Comparison of ENCODE assay signal across 35 cellular contexts in genomic region chr2:234033885-234034284, GRCh38. TPM values are rescaled to one million over a fixed set of nuclear protein-coding genes. Genes with fewer than 3 reads are reported as not detected.
"Had no signal": no experiment of that assay in that cellular context is flagged by ENCODE, and none has a peak within 500 bp of the region (broad histone marks: within the 10 kb centered on the region; RNA-seq: fewer than 3 reads in every experiment).

No MANE protein-coding gene starts in this region.

- H3K27me3 ChIP-seq: cardiac muscle cell had no signal

- H3K4me1 Mint-ChIP-seq: activated B cell treated with CpG ODN at 0.5 μM for 24 hours, brain had no signal

- H3K4me1 ChIP-seq: adrenal gland had no signal

- H3K4me3 Mint-ChIP-seq: activated B cell treated with CpG ODN at 0.5 μM for 24 hours; activated CD4-positive, alpha-beta memory T cell treated with anti-CD3 and anti-CD28 coated beads for 36 hours; activated CD4-positive, alpha-beta T cell treated with anti-CD3 and anti-CD28 coated beads, Interleukin-2, amount 10 ng/mL, durations not matched to agents 24 days and 14 days; activated CD8-positive, alpha-beta T cell treated with anti-CD3 and anti-CD28 coated beads for 36 hours; activated naive CD8-positive, alpha-beta T cell treated with anti-CD3 and anti-CD28 coated beads for 36 hours; activated T-cell treated with anti-CD3 and anti-CD28 coated beads, Interleukin-2, amount 50 U/mL, for 4 hours; activated T-cell treated with anti-CD3 and anti-CD28 coated beads, Interleukin-2, amount 50 U/mL, for 72 hours; activated T-helper 1 cell treated with anti-CD3 and anti-CD28 coated beads, Interleukin-12 subunit alpha, Interleukin-12 subunit beta, Interleukin-2, Interleukin-4 antibody, amounts not matched to agents 30 ng/mL and 10 ng/mL and 1 ng/mL, durations not matched to agents 14 hours and 24 hours and 36 hours; activated T-helper 17 cell treated with anti-CD3 and anti-CD28 coated beads, Interleukin-2, amount 50 U/mL, for 72 hours; brain; T-helper 1 cell treated with Interleukin-12 subunit alpha and Interleukin-12 subunit beta and Interleukin-4 antibody, amounts not matched to agents 30 μg/mL and 1 μg/mL, for 36 hours; T-helper 2 cell treated with Interferon-gamma antibody and Interleukin-4, amounts not matched to agents 5 μg/mL and 100 μg/mL, for 36 hours had no signal

- H3K27ac Mint-ChIP-seq: activated B cell treated with CpG ODN at 0.5 μM for 24 hours; activated CD4-positive, alpha-beta memory T cell treated with anti-CD3 and anti-CD28 coated beads for 36 hours; activated CD4-positive, alpha-beta T cell treated with anti-CD3 and anti-CD28 coated beads, Interleukin-2, amount 10 ng/mL, durations not matched to agents 24 days and 14 days; activated CD8-positive, alpha-beta T cell treated with anti-CD3 and anti-CD28 coated beads for 36 hours; activated naive CD8-positive, alpha-beta T cell treated with anti-CD3 and anti-CD28 coated beads for 36 hours; activated T-cell treated with anti-CD3 and anti-CD28 coated beads, Interleukin-2, amount 50 U/mL, for 72 hours; activated T-helper 1 cell treated with anti-CD3 and anti-CD28 coated beads, Interleukin-12 subunit alpha, Interleukin-12 subunit beta, Interleukin-2, Interleukin-4 antibody, amounts not matched to agents 30 ng/mL and 10 ng/mL and 1 ng/mL, durations not matched to agents 14 hours and 24 hours and 36 hours; activated T-helper 17 cell treated with anti-CD3 and anti-CD28 coated beads, Interleukin-2, amount 50 U/mL, for 72 hours; brain; T-helper 2 cell treated with Interferon-gamma antibody and Interleukin-4, amounts not matched to agents 5 μg/mL and 100 μg/mL, for 36 hours had no signal

- H3K27me3 Mint-ChIP-seq: activated CD4-positive, alpha-beta memory T cell treated with anti-CD3 and anti-CD28 coated beads for 36 hours; activated CD8-positive, alpha-beta T cell treated with anti-CD3 and anti-CD28 coated beads for 36 hours; activated naive CD8-positive, alpha-beta T cell treated with anti-CD3 and anti-CD28 coated beads for 36 hours; activated T-helper 17 cell treated with anti-CD3 and anti-CD28 coated beads, Interleukin-2, amount 50 U/mL, for 72 hours had no signal

- H3K27ac ChIP-seq: adrenal gland, cardiac muscle cell, VCaP had no signal

- DNase-seq: activated B cell treated with CpG ODN at 0.5 μM for 24 hours; activated CD4-positive, alpha-beta memory T cell treated with anti-CD3 and anti-CD28 coated beads for 36 hours; activated CD4-positive, alpha-beta T cell treated with anti-CD3 and anti-CD28 coated beads for 4 hours; activated CD4-positive, alpha-beta T cell treated with anti-CD3 and anti-CD28 coated beads, Interleukin-2, amount 10 ng/mL, durations not matched to agents 24 days and 14 days; activated CD4-positive, alpha-beta T cell treated with anti-CD3 and anti-CD28 coated beads, Interleukin-2, amount 50 U/mL, for 1 hour; activated CD4-positive, alpha-beta T cell treated with anti-CD3 and anti-CD28 coated beads, Interleukin-2, amount 50 U/mL, for 4 hours; activated CD4-positive, CD25-positive, alpha-beta regulatory T cell treated with anti-CD3 and anti-CD28 coated beads, Interleukin-2, amount 50 U/mL, for 72 hours; activated CD8-positive, alpha-beta memory T cell treated with anti-CD3 and anti-CD28 coated beads, Interleukin-2, amount 50 U/mL, for 4 hours; activated CD8-positive, alpha-beta T cell treated with anti-CD3 and anti-CD28 coated beads for 36 hours; activated effector memory CD4-positive, alpha-beta T cell treated with anti-CD3 and anti-CD28 coated beads, Interleukin-2, amount 50 U/mL, for 16 hours; activated gamma-delta T cell treated with Interleukin-2 at 50 U/mL for 16 hours; activated naive CD4-positive, alpha-beta T cell; activated naive CD4-positive, alpha-beta T cell treated with anti-CD3 and anti-CD28 coated beads, Interleukin-2, amount 50 U/mL, for 16 hours; activated naive CD8-positive, alpha-beta T cell treated with anti-CD3 and anti-CD28 coated beads for 36 hours; activated T-cell treated with anti-CD3 and anti-CD28 coated beads for 4 hours; activated T-cell treated with anti-CD3 and anti-CD28 coated beads, Interleukin-2, amount 50 U/mL, for 1 hour; activated T-cell treated with anti-CD3 and anti-CD28 coated beads, Interleukin-2, amount 50 U/mL, for 4 hours; activated T-cell treated with anti-CD3 and anti-CD28 coated beads, Interleukin-2, amount 50 U/mL, for 72 hours; adrenal gland; amniotic stem cell; aorta; caudate nucleus; T-helper 1 cell; T-helper 2 cell; T-helper 9 cell had no signal

- H3K4me3 ChIP-seq: adrenal gland, cardiac muscle cell had no signal

- H3K36me3 ChIP-seq: adrenal gland, cardiac muscle cell had no signal

- ATAC-seq: activated CD8-positive, alpha-beta T cell treated with anti-CD3 and anti-CD28 coated beads for 36 hours; activated T-cell treated with anti-CD3 and anti-CD28 coated beads, Interleukin-2, amount 50 U/mL, for 4 hours; activated T-cell treated with anti-CD3 and anti-CD28 coated beads, Interleukin-2, amount 50 U/mL, for 72 hours; activated T-helper 17 cell treated with anti-CD3 and anti-CD28 coated beads, Interleukin-2, amount 50 U/mL, for 72 hours had no signal

RNA-seq across cellular contexts. Expression of gene SPP2, which starts 16.6 kb away (rescaled TPM):
- total RNA-seq: activated B cell treated with CpG ODN at 0.5 μM for 24 hours; activated CD4-positive, alpha-beta memory T cell treated with anti-CD3 and anti-CD28 coated beads for 36 hours; activated CD4-positive, alpha-beta T cell treated with anti-CD3 and anti-CD28 coated beads, Interleukin-2, amount 10 ng/mL, durations not matched to agents 24 days and 14 days; activated CD8-positive, alpha-beta memory T cell treated with anti-CD3 and anti-CD28 coated beads for 36 hours; activated CD8-positive, alpha-beta T cell treated with anti-CD3 and anti-CD28 coated beads for 36 hours; activated naive CD8-positive, alpha-beta T cell treated with anti-CD3 and anti-CD28 coated beads for 36 hours; activated T-cell treated with anti-CD3 and anti-CD28 coated beads, Interleukin-2, amount 50 U/mL, for 4 hours; activated T-cell treated with anti-CD3 and anti-CD28 coated beads, Interleukin-2, amount 50 U/mL, for 72 hours; activated T-helper 1 cell treated with anti-CD3 and anti-CD28 coated beads, Interleukin-12 subunit alpha, Interleukin-12 subunit beta, Interleukin-2, Interleukin-4 antibody, amounts not matched to agents 30 ng/mL and 10 ng/mL and 1 ng/mL, durations not matched to agents 14 hours and 24 hours and 36 hours; activated T-helper 17 cell treated with anti-CD3 and anti-CD28 coated beads, Interleukin-2, amount 50 U/mL, for 72 hours; adrenal gland; aorta; bronchial epithelial cell; cardiac muscle cell; cerebellum had no signal
- polyA plus RNA-seq: adrenal gland, aorta, cardiac muscle cell had no signal
